ENCODE assay signal across 35 cellular contexts in the genomic region with DNA sequence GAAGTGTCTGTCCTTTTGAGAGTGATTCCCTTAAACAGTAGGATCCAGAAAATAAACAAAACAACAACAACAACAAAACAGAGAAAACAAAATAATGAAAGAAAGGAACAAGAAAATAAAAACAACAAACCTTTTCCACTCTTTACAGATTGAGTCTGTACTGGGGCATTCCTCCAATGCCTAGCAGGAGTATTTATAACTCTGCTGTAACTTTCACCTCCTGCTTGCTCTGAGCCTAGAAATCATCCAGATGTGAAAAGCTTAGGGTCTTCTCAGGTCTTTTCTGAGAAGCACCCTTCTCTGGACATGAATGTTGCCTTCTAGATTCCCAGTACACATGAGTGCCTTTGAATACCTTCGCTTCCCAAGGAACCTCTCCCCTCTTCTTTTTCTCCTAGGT.
DNase-seq lines count a peak whose midpoint lies in the region; ATAC-seq and TF ChIP-seq lines count a peak whose summit lies in the region.
"Had no signal": no experiment of that assay in that cellular context is flagged by ENCODE, and none has a peak within 500 bp of the region (broad histone marks: within the 10 kb centered on the region; RNA-seq: fewer than 3 reads in every experiment).

No MANE protein-coding gene starts in this region.

- peaks cover 17% of the 10 kb centered on the region for H3K4me1 ChIP-seq in neural progenitor cell
- H3K4me1 ChIP-seq: A549; BE2C; BLaER1; BLaER1 treated with 17β-estradiol and CSF1 and Interleukin-3, amounts not matched to agents 10 nM and 100 nM; Caco-2 had no signal

- H3K79me2 ChIP-seq in neural progenitor cell (ENCODE audit: low read depth), result no peaks in the 10 kb centered on the region

- no peaks in the 10 kb centered on the region for H3K27me3 ChIP-seq in neural progenitor cell
- H3K27me3 ChIP-seq: BE2C; BLaER1; BLaER1 treated with 17β-estradiol and CSF1 and Interleukin-3, amounts not matched to agents 10 nM and 100 nM had no signal

- no peaks in the 10 kb centered on the region for H3K36me3 Mint-ChIP-seq in neural progenitor cell
- H3K36me3 Mint-ChIP-seq: CD14-positive monocyte; CD4-positive, alpha-beta memory T cell; CD4-positive, CD25-positive, alpha-beta regulatory T cell; CD8-positive, alpha-beta memory T cell; CD8-positive, alpha-beta T cell had no signal

- no peaks in the 10 kb centered on the region for H3K9me3 Mint-ChIP-seq in neural progenitor cell
- H3K9me3 Mint-ChIP-seq: CD8-positive, alpha-beta T cell had no signal

- H3K27ac Mint-ChIP-seq in neural progenitor cell, result no peak overlapping the region
- H3K27ac Mint-ChIP-seq: B cell; CD14-positive monocyte; CD4-positive, alpha-beta memory T cell; CD4-positive, alpha-beta T cell; CD4-positive, CD25-positive, alpha-beta regulatory T cell; CD8-positive, alpha-beta memory T cell; CD8-positive, alpha-beta T cell had no signal

- H3K27me3 Mint-ChIP-seq in neural progenitor cell (ENCODE audit: insufficient read depth, low read depth), result peaks cover 2% of the 10 kb centered on the region
- H3K27me3 Mint-ChIP-seq: B cell; CD4-positive, alpha-beta memory T cell; CD4-positive, alpha-beta T cell; CD4-positive, CD25-positive, alpha-beta regulatory T cell; CD8-positive, alpha-beta memory T cell had no signal

- peak; percentile 73 for ATAC-seq in GM18502 (IDR thresholded peaks at IDR 0.05; ENCODE audit: poor library complexity, unreplicated experiment)
- peak; percentile 57 for ATAC-seq in HG02852 (IDR thresholded peaks at IDR 0.05; ENCODE audit: unreplicated experiment)
- ATAC-seq in GM21526 (IDR thresholded peaks at IDR 0.05; ENCODE audit: low FRiP score, unreplicated experiment), result no peak
- ATAC-seq in GM21786 (IDR thresholded peaks at IDR 0.05; ENCODE audit: unreplicated experiment), result no peak
- ATAC-seq: A549; CD8-positive, alpha-beta T cell had no signal

- H3F3A ChIP-seq in neural progenitor cell (ENCODE audit: low read depth), result peaks cover 22% of the 10 kb centered on the region

- H3K4me2 ChIP-seq in neural progenitor cell, result no peak overlapping the region
- H3K4me2 ChIP-seq: A549; BLaER1; BLaER1 treated with 17β-estradiol and CSF1 and Interleukin-3, amounts not matched to agents 10 nM and 100 nM had no signal

- peak; percentile 40 for DNase-seq in astrocyte of the hippocampus (ENCODE audit: low read depth, low spot score)
- no peak for DNase-seq in neural progenitor cell (ENCODE audit: low spot score)
- no peak for DNase-seq in activated CD8-positive, alpha-beta memory T cell treated with anti-CD3 and anti-CD28 coated beads, Interleukin-2, amount 50 U/mL, for 4 hours
- no peak for DNase-seq in islet precursor cell
- DNase-seq: 8988T; ACHN; AML-193; BE2C; C1 segment of cervical spinal cord; Caco-2; Calu3; CD4-positive, alpha-beta memory T cell; CD4-positive, alpha-beta T cell; CD4-positive, CD25-positive, alpha-beta regulatory T cell; CD8-positive, alpha-beta memory T cell; CD8-positive, alpha-beta T cell; COR-L47; DMS 273 treated with DMSO at 0.1 percent for 48 hours; DMS153; DMS53; DMS79; DMS79 treated with DMSO at 0.1 percent for 48 hours; DND-41; EL had no signal

- H4K20me1 ChIP-seq in neural progenitor cell (ENCODE audit: low read depth), result no peaks in the 10 kb centered on the region
- H4K20me1 ChIP-seq: BLaER1; BLaER1 treated with 17β-estradiol and CSF1 and Interleukin-3, amounts not matched to agents 10 nM and 100 nM had no signal

- no peaks in the 10 kb centered on the region for H3K36me3 ChIP-seq in neural progenitor cell
- H3K36me3 ChIP-seq: BE2C; BLaER1; BLaER1 treated with 17β-estradiol and CSF1 and Interleukin-3, amounts not matched to agents 10 nM and 100 nM had no signal

- peaks cover 18% of the 10 kb centered on the region for H3K4me1 Mint-ChIP-seq in neural progenitor cell
- H3K4me1 Mint-ChIP-seq: B cell; CD14-positive monocyte; CD4-positive, alpha-beta memory T cell; CD4-positive, CD25-positive, alpha-beta regulatory T cell; CD8-positive, alpha-beta memory T cell had no signal

- TF ChIP-seq CTCF in neural progenitor cell (IDR thresholded peaks at IDR 0.05), result no peak

- no peak overlapping the region for H3K27ac ChIP-seq in neural progenitor cell
- H3K27ac ChIP-seq: 22Rv1; A549; BLaER1; BLaER1 treated with 17β-estradiol and CSF1 and Interleukin-3, amounts not matched to agents 10 nM and 100 nM; C4-2B had no signal

- H3K4me3 Mint-ChIP-seq in neural progenitor cell, result no peak overlapping the region
- H3K4me3 Mint-ChIP-seq: B cell; CD14-positive monocyte; CD4-positive, alpha-beta memory T cell; CD4-positive, alpha-beta T cell; CD4-positive, CD25-positive, alpha-beta regulatory T cell; CD8-positive, alpha-beta memory T cell; CD8-positive, alpha-beta T cell had no signal

- no peak overlapping the region for H3K9ac ChIP-seq in neural progenitor cell
- H3K9ac ChIP-seq: BLaER1; BLaER1 treated with 17β-estradiol and CSF1 and Interleukin-3, amounts not matched to agents 10 nM and 100 nM had no signal

- H2AFZ ChIP-seq in neural progenitor cell (replicated peaks), result peak overlapping the region; percentile 1

- no peaks in the 10 kb centered on the region for H3K9me3 ChIP-seq in neural progenitor cell (ENCODE audit: low read depth)
- H3K9me3 ChIP-seq: A549; BE2C; BLaER1; BLaER1 treated with 17β-estradiol and CSF1 and Interleukin-3, amounts not matched to agents 10 nM and 100 nM; Caco-2 had no signal

- no peak overlapping the region for H3K4me3 ChIP-seq in neural progenitor cell
- H3K4me3 ChIP-seq: A549; BLaER1; BLaER1 treated with 17β-estradiol and CSF1 and Interleukin-3, amounts not matched to agents 10 nM and 100 nM had no signal

Comparison
In these comparisons a context has a peak if more than half of its experiments do, and no peak if none do; other contexts are left out.
1. ATAC-seq: peak in GM18502 (single experiment) and HG02852 (single experiment); none in GM21526 (single experiment) and GM21786 (single experiment).